In the genomic region with DNA sequence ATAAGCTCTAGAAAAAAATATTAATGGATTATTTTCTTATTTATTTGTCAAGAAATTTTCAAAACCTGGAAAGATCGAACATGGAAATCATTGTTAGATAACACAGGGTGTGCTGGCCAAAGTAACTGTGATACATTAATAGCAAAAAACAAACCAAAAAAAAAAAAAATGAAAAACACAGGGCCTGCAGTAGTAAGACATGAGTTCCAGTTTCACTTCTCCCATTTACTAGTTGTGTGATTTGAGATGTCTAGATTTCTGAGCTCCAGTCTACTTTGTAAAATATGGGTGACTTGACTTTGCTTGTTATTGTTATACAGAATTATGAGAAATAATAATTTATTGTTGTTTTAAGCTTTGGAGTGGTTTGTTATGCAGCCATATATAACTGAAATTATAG, we compare ENCODE assay signal across 13 cellular contexts. TPM values are rescaled to one million over a fixed set of nuclear protein-coding genes. Genes with fewer than 3 reads are reported as not detected.
DNase-seq lines count a peak whose midpoint lies in the region; ATAC-seq and TF ChIP-seq lines count a peak whose summit lies in the region.
"Had no signal": no experiment of that assay in that cellular context is flagged by ENCODE, and none has a peak within 500 bp of the region (broad histone marks: within the 10 kb centered on the region; RNA-seq: fewer than 3 reads in every experiment).

No MANE protein-coding gene starts in this region.

- ATAC-seq in GM18870 (IDR thresholded peaks at IDR 0.05; ENCODE audit: unreplicated experiment) (peak; percentile 86), GM21576 (IDR thresholded peaks at IDR 0.05; ENCODE audit: unreplicated experiment) (peak; percentile 96), HG03159 (IDR thresholded peaks at IDR 0.05; ENCODE audit: unreplicated experiment) (peak; percentile 92)
- ATAC-seq: lower lobe of right lung had no signal

- no peaks in the 10 kb centered on the region for H3K36me3 Mint-ChIP-seq in glutamatergic neuron (ENCODE audit: unreplicated experiment)
- H3K36me3 Mint-ChIP-seq: CD8-positive, alpha-beta memory T cell had no signal

- DNase-seq in germinal center (ENCODE audit: low spot score) (peak; percentile 30), T-helper 1 cell (no peak), DMS153 treated with DMSO at 0.1 percent for 48 hours (lab: John Stamatoyannopoulos, UW; ENCODE audit: unreplicated experiment) (no peak), NCI-H345 (lab: John Stamatoyannopoulos, UW) (no peak), glutamatergic neuron (no peak)
- DNase-seq: activated CD4-positive, alpha-beta T cell treated with anti-CD3 and anti-CD28 coated beads, Interleukin-2, amount 50 U/mL, for 48 hours; CD8-positive, alpha-beta memory T cell; lower lobe of right lung; NCI-H524 treated with DMSO at 0.1 percent for 48 hours had no signal

- TF ChIP-seq CTCF in glutamatergic neuron (IDR thresholded peaks at IDR 0.05; ENCODE audit: partially characterized antibody, unreplicated experiment), result no peak

- no peak overlapping the region for H3K4me3 Mint-ChIP-seq in glutamatergic neuron (ENCODE audit: unreplicated experiment)
- H3K4me3 Mint-ChIP-seq: CD8-positive, alpha-beta memory T cell had no signal

- H3K27ac Mint-ChIP-seq in glutamatergic neuron (ENCODE audit: unreplicated experiment), result no peak overlapping the region
- H3K27ac Mint-ChIP-seq: CD8-positive, alpha-beta memory T cell had no signal

- H3K9me3 Mint-ChIP-seq in glutamatergic neuron (ENCODE audit: unreplicated experiment), result no peaks in the 10 kb centered on the region
- H3K9me3 Mint-ChIP-seq: CD8-positive, alpha-beta memory T cell had no signal

- peaks cover 2% of the 10 kb centered on the region for H3K4me1 Mint-ChIP-seq in glutamatergic neuron (ENCODE audit: low read depth, unreplicated experiment)
- H3K4me1 Mint-ChIP-seq: CD8-positive, alpha-beta memory T cell had no signal

- H3K27me3 Mint-ChIP-seq in glutamatergic neuron (ENCODE audit: unreplicated experiment), result no peaks in the 10 kb centered on the region

RNA-seq across cellular contexts. Expression of a gene that starts 13.6 kb away (rescaled TPM):
- total RNA-seq in glutamatergic neuron (ENCODE audit: unreplicated experiment), result not detected
- total RNA-seq: CD8-positive, alpha-beta memory T cell; osteocyte had no signal

RNA-seq across cellular contexts. Expression of a gene that starts 38.3 kb away (rescaled TPM):
- 19.0 TPM for total RNA-seq in glutamatergic neuron (ENCODE audit: unreplicated experiment)

RNA-seq across cellular contexts. Expression of a gene that starts 38.4 kb away (rescaled TPM):
- total RNA-seq in glutamatergic neuron (ENCODE audit: unreplicated experiment), result 73.3 TPM
